Comparison of ENCODE assay signal across 10 cellular contexts in the genomic region with DNA sequence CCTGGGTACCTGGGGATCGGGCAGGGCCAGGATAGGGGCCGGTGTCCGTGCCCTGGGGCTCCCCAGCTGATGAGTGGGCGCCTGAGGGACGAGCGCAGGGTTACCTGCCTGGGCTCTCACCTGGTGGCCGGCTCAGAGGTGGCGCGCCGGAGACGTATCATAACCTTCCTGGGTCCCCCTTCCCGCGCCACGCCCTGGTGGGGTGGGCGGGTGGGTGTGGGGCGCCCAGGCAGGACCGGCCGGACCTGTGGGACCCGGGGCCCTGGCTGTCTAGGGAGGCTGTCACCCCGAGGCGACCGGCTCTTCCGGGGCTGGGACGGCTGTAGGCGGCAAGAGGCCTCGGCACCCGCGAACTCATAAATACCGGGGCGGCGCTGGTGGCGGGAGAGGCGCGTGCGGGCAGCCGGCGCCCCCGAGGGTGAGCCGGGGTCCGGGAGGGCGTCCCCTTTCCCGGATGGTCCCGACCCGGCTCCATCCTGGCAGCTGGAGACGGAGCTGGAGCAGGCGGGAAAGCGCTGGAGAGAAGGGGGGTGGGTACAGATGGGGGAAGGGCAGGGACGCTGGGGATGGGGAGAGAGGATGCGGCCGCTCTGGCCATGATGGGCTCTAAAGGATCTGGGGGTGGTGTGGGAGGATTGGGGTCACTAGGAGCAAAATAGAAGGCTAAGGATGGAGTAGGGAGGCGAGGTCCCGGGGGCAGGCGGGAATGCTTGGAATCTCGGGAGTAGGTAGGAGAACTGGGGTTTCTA. TPM values are rescaled to one million over a fixed set of nuclear protein-coding genes. Genes with fewer than 3 reads are reported as not detected.
DNase-seq lines count a peak whose midpoint lies in the region; ATAC-seq and TF ChIP-seq lines count a peak whose summit lies in the region.
"Had no signal": no experiment of that assay in that cellular context is flagged by ENCODE, and none has a peak within 500 bp of the region (broad histone marks: within the 10 kb centered on the region; RNA-seq: fewer than 3 reads in every experiment).

A gene with protein sequence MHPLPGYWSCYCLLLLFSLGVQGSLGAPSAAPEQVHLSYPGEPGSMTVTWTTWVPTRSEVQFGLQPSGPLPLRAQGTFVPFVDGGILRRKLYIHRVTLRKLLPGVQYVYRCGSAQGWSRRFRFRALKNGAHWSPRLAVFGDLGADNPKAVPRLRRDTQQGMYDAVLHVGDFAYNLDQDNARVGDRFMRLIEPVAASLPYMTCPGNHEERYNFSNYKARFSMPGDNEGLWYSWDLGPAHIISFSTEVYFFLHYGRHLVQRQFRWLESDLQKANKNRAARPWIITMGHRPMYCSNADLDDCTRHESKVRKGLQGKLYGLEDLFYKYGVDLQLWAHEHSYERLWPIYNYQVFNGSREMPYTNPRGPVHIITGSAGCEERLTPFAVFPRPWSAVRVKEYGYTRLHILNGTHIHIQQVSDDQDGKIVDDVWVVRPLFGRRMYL (plus strand): TSS at position 386 of the 749 bp plus-strand sequence. CDS start 902 bp downstream, outside the sequence.

- H3K36me3 ChIP-seq in CD8-positive, alpha-beta T cell (ENCODE audit: insufficient read depth, low read length): no peaks in the 10 kb centered on the region
- H3K36me3 ChIP-seq in neural cell (ENCODE audit: insufficient read depth, low read length): no peaks in the 10 kb centered on the region

- H3K4me1 Mint-ChIP-seq in CD8-positive, alpha-beta T cell (ENCODE audit: low read depth): peaks cover 15% of the 10 kb centered on the region

- no peak for TF ChIP-seq RAD21 in neural cell (conservative IDR thresholded peaks at IDR 0.05)

- no peaks in the 10 kb centered on the region for H3K79me2 ChIP-seq in neural cell (replicated peaks; ENCODE audit: insufficient read depth, low read length)

- H3K4me3 Mint-ChIP-seq in CD8-positive, alpha-beta T cell: peak within 1 kb of the TSS; percentile 79

- H3F3A ChIP-seq in neural cell (ENCODE audit: insufficient read depth, low read length, poor library complexity, severe bottlenecking): no peaks in the 10 kb centered on the region

- no peak within 1 kb of the TSS for H3K4me2 ChIP-seq in neural cell (ENCODE audit: low read length)

- H3K9me3 Mint-ChIP-seq in CD8-positive, alpha-beta T cell: no peaks in the 10 kb centered on the region

- DNase-seq in CD8-positive, alpha-beta T cell: peak in 5 of 7 experiments; percentile 19 to 65 (median 29)
- peak; percentile 17 for DNase-seq in activated CD4-positive, alpha-beta T cell treated with anti-CD3 and anti-CD28 coated beads for 48 hours
- peak in 2 of 10 donors; percentile 10 to 49 for DNase-seq in dorsolateral prefrontal cortex
- DNase-seq in NCI-H82 (lab: John Stamatoyannopoulos, UW): no peak

- peaks cover 36% of the 10 kb centered on the region for H3K27me3 Mint-ChIP-seq in CD8-positive, alpha-beta T cell (ENCODE audit: low read depth)

- no peaks in the 10 kb centered on the region for H3K36me3 Mint-ChIP-seq in CD8-positive, alpha-beta T cell

- no peak within 1 kb of the TSS for H3K27ac Mint-ChIP-seq in CD8-positive, alpha-beta T cell

- ATAC-seq in CD8-positive, alpha-beta T cell: peak; percentile 63
- ATAC-seq in GM19035 (IDR thresholded peaks at IDR 0.05; ENCODE audit: unreplicated experiment) (no peak), HG03108 (IDR thresholded peaks at IDR 0.05; ENCODE audit: unreplicated experiment) (no peak), HG03342 (IDR thresholded peaks at IDR 0.05; ENCODE audit: unreplicated experiment) (no peak)

- no peak for TF ChIP-seq EP300 in neural cell (conservative IDR thresholded peaks at IDR 0.05; ENCODE audit: poor library complexity, severe bottlenecking)

- CTCF ChIA-PET in CD8-positive, alpha-beta T cell (lab: Charles Lee): interaction anchor here (1.0 to 1.3 kb wide), 2 partner anchors 26 to 38 kb away, joined by 4 to 9 read pairs; no protein-coding TSS in a partner anchor

- H3K9me2 ChIP-seq in neural cell (ENCODE audit: insufficient read depth, low read length): no peaks in the 10 kb centered on the region

- H3K9ac ChIP-seq in neural cell (ENCODE audit: low read length): peak within 1 kb of the TSS; percentile 39

- H4K20me1 ChIP-seq in neural cell (ENCODE audit: insufficient read depth): no peaks in the 10 kb centered on the region

- H3K27ac ChIP-seq in CD8-positive, alpha-beta T cell (ENCODE audit: low read depth, low read length): no peak within 1 kb of the TSS
- peak within 1 kb of the TSS; percentile 54 to 99 (median 92) for H3K27ac ChIP-seq in dorsolateral prefrontal cortex
- no peak within 1 kb of the TSS for H3K27ac ChIP-seq in neural cell (ENCODE audit: low read length)
- H3K27ac ChIP-seq: RWPE1 had no signal

- peaks cover 6% of the 10 kb centered on the region for H3K27me3 ChIP-seq in CD8-positive, alpha-beta T cell (ENCODE audit: insufficient read depth, low read length)
- peaks cover 0 to 55% (median 22%) of the 10 kb centered on the region in 45 donors for H3K27me3 ChIP-seq in dorsolateral prefrontal cortex
- H3K27me3 ChIP-seq in neural cell (ENCODE audit: insufficient read depth, low read depth, low read length): peaks cover 38% of the 10 kb centered on the region

- peak within 1 kb of the TSS; percentile 14 for H2AFZ ChIP-seq in neural cell (ENCODE audit: low read depth, low read length)

- peaks cover 10% of the 10 kb centered on the region for H3K4me1 ChIP-seq in CD8-positive, alpha-beta T cell (ENCODE audit: insufficient read depth, low read length)

- intact Hi-C loops in CD8-positive, alpha-beta T cell (cut with DNase I, micrococcal nuclease): loop anchor here in 1 of 2 experiments (1.0 kb wide), 1 partner anchor 11 kb away; no protein-coding TSS in a partner anchor
- intact Hi-C loops in dorsolateral prefrontal cortex (cut with DNase I): no loop called here

- TF ChIP-seq CTCF in CD8-positive, alpha-beta T cell (IDR thresholded peaks at IDR 0.05): no peak
- TF ChIP-seq CTCF in dorsolateral prefrontal cortex (IDR thresholded peaks at IDR 0.05 in 54 of 56, conservative IDR thresholded peaks at IDR 0.05 in 2 of 56; ENCODE audit: low read depth in 1 of 56, partially characterized antibody in 56 of 56) (no peak), neural cell (IDR thresholded peaks at IDR 0.05; ENCODE audit: poor library complexity, severe bottlenecking) (no peak)

- H3K4me3 ChIP-seq in CD8-positive, alpha-beta T cell (ENCODE audit: low read depth, low read length): peak within 1 kb of the TSS; percentile 42
- H3K4me3 ChIP-seq in dorsolateral prefrontal cortex (peak within 1 kb of the TSS; percentile 21 to 83 (median 59)), neural cell (ENCODE audit: low read length) (peak within 1 kb of the TSS; percentile 58)

- no peaks in the 10 kb centered on the region for H3K9me3 ChIP-seq in CD8-positive, alpha-beta T cell (ENCODE audit: low read length)
- no peaks in the 10 kb centered on the region for H3K9me3 ChIP-seq in neural cell (ENCODE audit: low read length)

- POLR2A ChIA-PET in CD8-positive, alpha-beta T cell (lab: Charles Lee): interaction anchor here (2.0 kb wide), 1 partner anchor 11 kb away, joined by 12 read pairs; no protein-coding TSS in a partner anchor

TF ChIP-seq in neural cell, 6 proteins besides CTCF, POLR2A, EP300 and RAD21:
- TF ChIP-seq POLR2AphosphoS5 (IDR thresholded peaks at IDR 0.05): no peak
- TF ChIP-seq, protein P1, sequence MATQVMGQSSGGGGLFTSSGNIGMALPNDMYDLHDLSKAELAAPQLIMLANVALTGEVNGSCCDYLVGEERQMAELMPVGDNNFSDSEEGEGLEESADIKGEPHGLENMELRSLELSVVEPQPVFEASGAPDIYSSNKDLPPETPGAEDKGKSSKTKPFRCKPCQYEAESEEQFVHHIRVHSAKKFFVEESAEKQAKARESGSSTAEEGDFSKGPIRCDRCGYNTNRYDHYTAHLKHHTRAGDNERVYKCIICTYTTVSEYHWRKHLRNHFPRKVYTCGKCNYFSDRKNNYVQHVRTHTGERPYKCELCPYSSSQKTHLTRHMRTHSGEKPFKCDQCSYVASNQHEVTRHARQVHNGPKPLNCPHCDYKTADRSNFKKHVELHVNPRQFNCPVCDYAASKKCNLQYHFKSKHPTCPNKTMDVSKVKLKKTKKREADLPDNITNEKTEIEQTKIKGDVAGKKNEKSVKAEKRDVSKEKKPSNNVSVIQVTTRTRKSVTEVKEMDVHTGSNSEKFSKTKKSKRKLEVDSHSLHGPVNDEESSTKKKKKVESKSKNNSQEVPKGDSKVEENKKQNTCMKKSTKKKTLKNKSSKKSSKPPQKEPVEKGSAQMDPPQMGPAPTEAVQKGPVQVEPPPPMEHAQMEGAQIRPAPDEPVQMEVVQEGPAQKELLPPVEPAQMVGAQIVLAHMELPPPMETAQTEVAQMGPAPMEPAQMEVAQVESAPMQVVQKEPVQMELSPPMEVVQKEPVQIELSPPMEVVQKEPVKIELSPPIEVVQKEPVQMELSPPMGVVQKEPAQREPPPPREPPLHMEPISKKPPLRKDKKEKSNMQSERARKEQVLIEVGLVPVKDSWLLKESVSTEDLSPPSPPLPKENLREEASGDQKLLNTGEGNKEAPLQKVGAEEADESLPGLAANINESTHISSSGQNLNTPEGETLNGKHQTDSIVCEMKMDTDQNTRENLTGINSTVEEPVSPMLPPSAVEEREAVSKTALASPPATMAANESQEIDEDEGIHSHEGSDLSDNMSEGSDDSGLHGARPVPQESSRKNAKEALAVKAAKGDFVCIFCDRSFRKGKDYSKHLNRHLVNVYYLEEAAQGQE (IDR thresholded peaks at IDR 0.05; ENCODE audit: borderline replicate concordance): peak; percentile 35

RNA-seq across cellular contexts. Expression of the gene that starts here (rescaled TPM):
- total RNA-seq in CD8-positive, alpha-beta T cell: not detected
- total RNA-seq in dorsolateral prefrontal cortex: 10 to 100 TPM in 2 of 120 experiments, 1 to 10 TPM in 106, under 1 TPM in 12; 0.15 to 17.0 (median 2.5) TPM
- polyA plus RNA-seq in neural cell: not detected in 2 replicates
- polyA minus RNA-seq in neural cell: not detected in 2 replicates
- total RNA-seq: skeletal muscle tissue had no signal

Comparison
In these comparisons a context has a peak if more than half of its experiments do, and no peak if none do; other contexts are left out.
1. Peak in DNase-seq, ATAC-seq and H3K4me3 ChIP-seq in CD8-positive, alpha-beta T cell; RNA of the gene not detected or under 1 TPM.
2. H3K27ac ChIP-seq: peak in dorsolateral prefrontal cortex (59 of 59); none in CD8-positive, alpha-beta T cell (single experiment) and neural cell (single experiment).
3. Peak in every context shown above with its lines, with median percentiles within 50 percentile points of each other: H3K4me3 ChIP-seq.